ENCODE assay signal across 21 cellular contexts in the genomic region with DNA sequence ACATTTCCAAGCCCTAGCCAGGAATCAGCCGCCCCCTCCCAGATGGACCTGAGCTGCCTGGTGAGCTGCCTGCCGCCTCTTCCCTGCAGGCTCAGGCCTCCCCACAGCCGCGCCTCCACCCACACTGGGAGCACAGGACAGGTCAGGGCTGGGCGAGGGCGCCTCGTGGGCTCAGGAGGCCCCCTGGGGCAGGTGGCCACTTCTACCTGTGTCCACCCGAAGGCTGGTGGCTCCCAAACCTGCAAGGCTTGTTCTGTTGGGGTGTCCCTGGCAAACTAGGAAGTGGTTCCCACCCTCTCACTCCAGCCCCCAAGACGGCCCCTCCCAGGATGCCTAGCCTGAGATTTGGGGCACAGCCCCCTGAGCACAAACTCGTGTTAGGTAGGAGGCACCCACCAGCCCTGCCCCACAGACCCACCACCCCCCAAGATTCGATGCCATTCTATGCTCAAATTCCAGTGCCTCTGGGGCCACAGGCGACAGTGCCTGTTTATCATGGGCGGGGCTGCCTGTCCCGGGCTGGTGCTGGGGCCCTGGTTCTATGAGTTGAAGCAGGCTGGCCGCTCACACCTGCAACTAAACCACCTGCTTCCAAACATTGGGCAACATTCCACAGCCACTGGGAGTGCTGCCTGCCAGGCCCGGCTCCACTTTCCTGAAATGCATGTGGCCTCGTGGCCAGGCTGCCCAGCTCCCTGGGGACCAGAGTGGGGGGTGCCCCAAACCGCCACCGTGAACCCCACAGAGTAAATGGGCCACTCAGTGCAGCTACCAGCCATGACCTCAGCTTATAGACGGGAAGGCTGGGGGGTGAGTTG. TPM values are rescaled to one million over a fixed set of nuclear protein-coding genes. Genes with fewer than 3 reads are reported as not detected.
DNase-seq lines count a peak whose midpoint lies in the region; ATAC-seq, FAIRE-seq and TF ChIP-seq lines count a peak whose summit lies in the region.
"Had no signal": no experiment of that assay in that cellular context is flagged by ENCODE, and none has a peak within 500 bp of the region (broad histone marks: within the 10 kb centered on the region; RNA-seq: fewer than 3 reads in every experiment).

No MANE protein-coding gene starts in this region.

- no peaks in the 10 kb centered on the region for H3K9me2 ChIP-seq in PC-3 (replicated peaks; ENCODE audit: low read length)

- H3K9me3 ChIP-seq in Caco-2, result no peaks in the 10 kb centered on the region
- H3K9me3 ChIP-seq in PC-3 (ENCODE audit: low read length), result no peaks in the 10 kb centered on the region
- H3K9me3 ChIP-seq in neuronal stem cell (replicated peaks in 1 of 2; ENCODE audit: control insufficient read depth in 2 of 2, insufficient read depth in 1 of 2, low read depth in 1 of 2, low read length in 2 of 2), result no peaks in the 10 kb centered on the region
- H3K9me3 ChIP-seq: ovary had no signal

- peak overlapping the region; percentile 97 for H2BK12ac ChIP-seq in neuronal stem cell (ENCODE audit: low read length)

- intact Hi-C loops in Caco-2 (cut with micrococcal nuclease; ENCODE audit: unreplicated experiment) (loop anchor here (2.0 to 5.0 kb wide), 5 partner anchors 26 to 228 kb away; a partner anchor contains a TSS), PC-3 (cut with micrococcal nuclease) (loop anchor here (5.0 kb wide), 3 partner anchors 92 to 1073 kb away; a partner anchor contains a TSS), Right ventricle myocardium superior (cut with DNase I) (loop anchor here (10.0 kb wide), 1 partner anchor 110 kb away; a partner anchor contains a TSS)

- peaks cover 4% of the 10 kb centered on the region for H3K79me1 ChIP-seq in neuronal stem cell (ENCODE audit: low read depth, low read length)

- H3K36me3 ChIP-seq in Caco-2 (ENCODE audit: control insufficient read depth, insufficient read depth, low read length) (no peaks in the 10 kb centered on the region), PC-3 (ENCODE audit: low read depth, low read length) (no peaks in the 10 kb centered on the region), neuronal stem cell (replicated peaks in 1 of 2; ENCODE audit: control insufficient read depth in 2 of 2, insufficient read depth in 2 of 2, low read length in 2 of 2) (peaks cover 0 to 1% of the 10 kb centered on the region in 2 donors)
- H3K36me3 ChIP-seq: ovary had no signal

- WGBS in neuronal stem cell (ENCODE audit: extremely low coverage in 2 of 2, insufficient read length in 2 of 2, insufficient replicate concordance in 1 of 2), 2 donors, result no CpG with 5 or more reads among the region's 20 CpGs

- ATAC-seq in PC-3 (no peak), Right ventricle myocardium superior (ENCODE audit: poor library complexity) (no peak), GM19463 (IDR thresholded peaks at IDR 0.05; ENCODE audit: unreplicated experiment) (no peak)
- ATAC-seq: activated naive CD4-positive, alpha-beta T cell treated with anti-CD3 and anti-CD28 coated beads, Interleukin-2, amount 50 U/mL, for 72 hours; naive thymus-derived CD4-positive, alpha-beta T cell had no signal

- H3K9ac ChIP-seq in PC-3 (ENCODE audit: low read length) (no peak overlapping the region), neuronal stem cell (ENCODE audit: low read depth, low read length, poor library complexity) (no peak overlapping the region)
- H3K9ac ChIP-seq: KMS-11 had no signal

- no peaks in the 10 kb centered on the region for H3K36me3 Mint-ChIP-seq in Caco-2 (ENCODE audit: insufficient read depth, unreplicated experiment)
- H3K36me3 Mint-ChIP-seq: activated naive CD4-positive, alpha-beta T cell treated with anti-CD3 and anti-CD28 coated beads, Interleukin-2, amount 50 U/mL, for 72 hours; naive thymus-derived CD4-positive, alpha-beta T cell had no signal

- H3K23ac ChIP-seq in neuronal stem cell (ENCODE audit: low read depth, low read length, poor library complexity), result peak overlapping the region; percentile 80

- H3K27me3 Mint-ChIP-seq in Caco-2 (ENCODE audit: insufficient read depth, unreplicated experiment), result no peaks in the 10 kb centered on the region

- FAIRE-seq in GM19239 (lab: Jason Lieb, UNC), result no peak
- FAIRE-seq: endothelial cell of umbilical vein had no signal

- peak overlapping the region; percentile 75 for H2BK15ac ChIP-seq in neuronal stem cell (ENCODE audit: low read length)

- H3F3A ChIP-seq in PC-3 (ENCODE audit: low read length, unreplicated experiment), result no peaks in the 10 kb centered on the region

- H2AFZ ChIP-seq in PC-3 (ENCODE audit: low read length) (no peak overlapping the region), neuronal stem cell (ENCODE audit: low read length) (no peak overlapping the region)

- CTCF ChIA-PET in Caco-2 (lab: Charles Lee), result interaction anchor here (1.1 to 1.9 kb wide), 2 partner anchors 88 to 95 kb away, joined by 3 to 5 read pairs; a partner anchor contains a TSS
- CTCF ChIA-PET in PC-3 (lab: Charles Lee), result no interaction called here

- no peak overlapping the region for H4K91ac ChIP-seq in neuronal stem cell (ENCODE audit: low read depth, low read length, poor library complexity)

- POLR2A ChIA-PET in Caco-2 (lab: Charles Lee) (no interaction called here), PC-3 (lab: Charles Lee; ENCODE audit: unreplicated experiment) (no interaction called here)

- H2BK5ac ChIP-seq in neuronal stem cell (ENCODE audit: low read length), result no peak overlapping the region

- no peak overlapping the region for H3K4me2 ChIP-seq in PC-3 (ENCODE audit: low read length)
- no peak overlapping the region for H3K4me2 ChIP-seq in neuronal stem cell (ENCODE audit: insufficient read depth, low read length, poor library complexity, severe bottlenecking)
- H3K4me2 ChIP-seq: KMS-11 had no signal

- H3K4me1 Mint-ChIP-seq in Caco-2 (ENCODE audit: low read depth, unreplicated experiment), result no peaks in the 10 kb centered on the region

- peak; percentile 66 to 70 for DNase-seq in Caco-2
- DNase-seq in PC-3, result peak; percentile 36
- DNase-seq in epithelial cell of esophagus (ENCODE audit: low read depth), result peak; percentile 23
- DNase-seq in neuronal stem cell (ENCODE audit: low spot score), result no peak
- no peak for DNase-seq in GM19239 (ENCODE audit: insufficient read length, low spot score)
- no peak for DNase-seq in Right ventricle myocardium superior
- DNase-seq in NCI-H510A (lab: John Stamatoyannopoulos, UW), result no peak
- DNase-seq: activated CD4-positive, alpha-beta memory T cell treated with anti-CD3 and anti-CD28 coated beads, Interleukin-2, amount 10 ng/mL, durations not matched to agents 7 days and 5 days; activated CD4-positive, CD25-positive, alpha-beta regulatory T cell treated with anti-CD3 and anti-CD28 coated beads, Interleukin-2, amount 50 U/mL, for 72 hours; DMS 273 treated with DMSO at 0.1 percent for 48 hours; naive thymus-derived CD4-positive, alpha-beta T cell; retina; stimulated activated CD4-positive, alpha-beta T cell treated with anti-CD3 and anti-CD28 coated beads, Interleukin-4, amount 100 ng/mL, for 24 hours; stimulated activated naive CD4-positive, alpha-beta T cell; SW 1271 had no signal

- H3K27ac ChIP-seq in PC-3 (ENCODE audit: low read length) (no peak overlapping the region), neuronal stem cell (replicated peaks; ENCODE audit: low read length) (no peak overlapping the region)
- H3K27ac ChIP-seq: KMS-11, ovary had no signal

- TF ChIP-seq CTCF in Caco-2 (IDR thresholded peaks at IDR 0.05; ENCODE audit: insufficient read depth in 1 of 2, low read depth in 1 of 2, low read length in 1 of 2, severe bottlenecking in 1 of 2, unreplicated experiment in 1 of 2) (no peak), PC-3 (conservative IDR thresholded peaks at IDR 0.05; ENCODE audit: low read depth, low read length) (no peak), epithelial cell of esophagus (IDR thresholded peaks at IDR 0.05; ENCODE audit: insufficient read depth, low read depth, low read length, missing control alignments) (no peak)

- peak overlapping the region; percentile 64 for H3K18ac ChIP-seq in neuronal stem cell (ENCODE audit: low read length)

- no peaks in the 10 kb centered on the region for H3K27me3 ChIP-seq in Caco-2 (replicated peaks; ENCODE audit: control insufficient read depth, insufficient read depth, low read length)
- H3K27me3 ChIP-seq in PC-3 (ENCODE audit: low read length), result no peaks in the 10 kb centered on the region
- peaks cover 0 to 9% (median 0%) of the 10 kb centered on the region in 3 experiments for H3K27me3 ChIP-seq in neuronal stem cell (ENCODE audit: control insufficient read depth in 3 of 3, insufficient read depth in 3 of 3, low read depth in 1 of 3, low read length in 3 of 3)
- H3K27me3 ChIP-seq: ovary had no signal

- no peak overlapping the region for H3K4me3 Mint-ChIP-seq in Caco-2 (ENCODE audit: unreplicated experiment)
- H3K4me3 Mint-ChIP-seq: activated CD4-positive, alpha-beta memory T cell treated with anti-CD3 and anti-CD28 coated beads, Interleukin-2, amount 10 ng/mL, durations not matched to agents 7 days and 5 days; naive thymus-derived CD4-positive, alpha-beta T cell had no signal

- H3K27ac Mint-ChIP-seq in Caco-2 (ENCODE audit: unreplicated experiment), result no peak overlapping the region
- H3K27ac Mint-ChIP-seq: activated CD4-positive, alpha-beta memory T cell treated with anti-CD3 and anti-CD28 coated beads, Interleukin-2, amount 10 ng/mL, durations not matched to agents 7 days and 5 days; activated naive CD4-positive, alpha-beta T cell treated with anti-CD3 and anti-CD28 coated beads, Interleukin-2, amount 50 U/mL, for 72 hours; activated T-helper 2 cell treated with anti-CD3 and anti-CD28 coated beads, Interferon-gamma antibody, Interleukin-2, Interleukin-4, amounts not matched to agents 10 μg/mL and 5 μg/mL and 100 μg/mL, durations not matched to agents 14 hours and 24 hours and 36 hours; naive thymus-derived CD4-positive, alpha-beta T cell had no signal

- H3K4ac ChIP-seq in neuronal stem cell (ENCODE audit: low read length), result peak overlapping the region; percentile 11

- H2AK5ac ChIP-seq in neuronal stem cell (ENCODE audit: low read depth, low read length), result peak overlapping the region; percentile 94

- H4K20me1 ChIP-seq in PC-3 (ENCODE audit: low read length), result no peaks in the 10 kb centered on the region

- H2BK120ac ChIP-seq in neuronal stem cell (ENCODE audit: low read depth, low read length), result no peak overlapping the region

- H4K8ac ChIP-seq in neuronal stem cell (ENCODE audit: low read depth, low read length), result no peak overlapping the region

- no peak overlapping the region for H3K14ac ChIP-seq in neuronal stem cell (ENCODE audit: low read length)

- no peak overlapping the region for H3K4me3 ChIP-seq in Caco-2 (ENCODE audit: low read depth, low read length)
- H3K4me3 ChIP-seq in PC-3 (ENCODE audit: low read length), result no peak overlapping the region
- no peak overlapping the region for H3K4me3 ChIP-seq in epithelial cell of esophagus (ENCODE audit: low read length)
- no peak overlapping the region for H3K4me3 ChIP-seq in neuronal stem cell (ENCODE audit: low read length in 2 of 2)
- H3K4me3 ChIP-seq: ovary had no signal

- H3K79me2 ChIP-seq in PC-3 (ENCODE audit: low read length), result no peaks in the 10 kb centered on the region

- no peaks in the 10 kb centered on the region for H3K9me3 Mint-ChIP-seq in Caco-2 (ENCODE audit: unreplicated experiment)
- H3K9me3 Mint-ChIP-seq: activated CD4-positive, alpha-beta memory T cell treated with anti-CD3 and anti-CD28 coated beads, Interleukin-2, amount 10 ng/mL, durations not matched to agents 7 days and 5 days; activated naive CD4-positive, alpha-beta T cell treated with anti-CD3 and anti-CD28 coated beads, Interleukin-2, amount 50 U/mL, for 72 hours; activated T-helper 2 cell treated with anti-CD3 and anti-CD28 coated beads, Interferon-gamma antibody, Interleukin-2, Interleukin-4, amounts not matched to agents 10 μg/mL and 5 μg/mL and 100 μg/mL, durations not matched to agents 14 hours and 24 hours and 36 hours; naive thymus-derived CD4-positive, alpha-beta T cell had no signal

- H3K4me1 ChIP-seq in Caco-2, result peaks cover 16% of the 10 kb centered on the region
- peaks cover 18% of the 10 kb centered on the region for H3K4me1 ChIP-seq in PC-3 (ENCODE audit: insufficient read depth, low read length)
- peaks cover 9 to 22% of the 10 kb centered on the region in 2 donors for H3K4me1 ChIP-seq in neuronal stem cell (ENCODE audit: control insufficient read depth in 2 of 2, insufficient read depth in 1 of 2, low read depth in 1 of 2, low read length in 2 of 2)

- BruUV-seq in Caco-2 (replicated peaks; lab: Mats Ljungman, UMichigan) (no TSS peak), PC-3 (replicated peaks; lab: Mats Ljungman, UMichigan) (no TSS peak)

RNA-seq across cellular contexts. Expression of a gene that starts 6.8 kb away (rescaled TPM):
- 3.6 and 4.6 TPM in 2 replicates for total RNA-seq in Caco-2 (2022)
- 30.2 and 31.8 TPM in 2 replicates for total RNA-seq in PC-3 (2014; rRNA removed)
- 4.2 TPM for polyA plus RNA-seq in neuronal stem cell (2013, experiment 1 of 2)
- polyA plus RNA-seq in neuronal stem cell (2013, experiment 2 of 2), result 3.8 TPM
- total RNA-seq in Right ventricle myocardium superior, result 1.3 TPM
- total RNA-seq: activated naive CD4-positive, alpha-beta T cell treated with anti-CD3 and anti-CD28 coated beads, Interleukin-2, amount 50 U/mL, for 72 hours had no signal
- polyA plus RNA-seq: naive thymus-derived CD4-positive, alpha-beta T cell had no signal

RNA-seq across cellular contexts. Expression of a gene that starts 59.4 kb away (rescaled TPM):
- 61.1 and 63.8 TPM in 2 replicates for total RNA-seq in Caco-2 (2022)
- total RNA-seq in PC-3 (2014; rRNA removed), result 15.7 and 29.5 TPM in 2 replicates
- polyA plus RNA-seq in neuronal stem cell (2013, experiment 1 of 2), result 21.6 TPM
- polyA plus RNA-seq in neuronal stem cell (2013, experiment 2 of 2), result 22.4 TPM
- total RNA-seq in Right ventricle myocardium superior, result 49.8 TPM

Comparison
In these comparisons a context has a peak if more than half of its experiments do, and no peak if none do; other contexts are left out.
1. DNase-seq: peak in Caco-2 (2 of 2), PC-3 (single experiment) and epithelial cell of esophagus (single experiment); none in neuronal stem cell (single experiment), GM19239 (single experiment), Right ventricle myocardium superior (single experiment) and NCI-H510A (single experiment).